Comparison of ENCODE assay signal across 19 cellular contexts in genomic region chr5:56513141-56513540, GRCh38.
"Had no signal": no experiment of that assay in that cellular context is flagged by ENCODE, and none has a peak within 500 bp of the region (broad histone marks: within the 10 kb centered on the region; RNA-seq: fewer than 3 reads in every experiment).

No MANE protein-coding gene starts in this region.

- ATAC-seq: activated CD8-positive, alpha-beta T cell treated with anti-CD3 and anti-CD28 coated beads for 36 hours; PC-3 had no signal

- H3K36me3 ChIP-seq: brain microvascular endothelial cell, MG63 had no signal

- DNase-seq: activated CD4-positive, alpha-beta T cell treated with anti-CD3 and anti-CD28 coated beads for 4 hours; activated CD8-positive, alpha-beta memory T cell treated with anti-CD3 and anti-CD28 coated beads, Interleukin-2, amount 50 U/mL, for 4 hours; activated CD8-positive, alpha-beta T cell treated with anti-CD3 and anti-CD28 coated beads for 36 hours; activated gamma-delta T cell treated with Interleukin-2 at 50 U/mL for 16 hours; activated T-cell treated with anti-CD3 and anti-CD28 coated beads, Interleukin-2, amount 50 U/mL, for 72 hours; brain microvascular endothelial cell; MG63; MV-4-11; NCI-H1105; NCI-H1436; NCI-H1694 treated with DMSO at 0.1 percent for 48 hours; NCI-H2029 treated with DMSO at 0.1 percent for 48 hours; NCI-H510A treated with DMSO at 0.1 percent for 48 hours; NCI-H69; PC-3; SHP77 treated with DMSO at 0.1 percent for 48 hours had no signal

- H3K4me3 Mint-ChIP-seq: activated CD8-positive, alpha-beta T cell treated with anti-CD3 and anti-CD28 coated beads for 36 hours; activated naive CD4-positive, alpha-beta T cell treated with anti-CD3 and anti-CD28 coated beads, Interleukin-2, amount 50 U/mL, for 24 hours; activated T-cell treated with anti-CD3 and anti-CD28 coated beads, Interleukin-2, amount 50 U/mL, for 72 hours; T-helper 1 cell treated with Interleukin-12 subunit alpha and Interleukin-12 subunit beta and Interleukin-4 antibody, amounts not matched to agents 30 μg/mL and 1 μg/mL, for 36 hours had no signal

- H3K27me3 Mint-ChIP-seq: activated CD8-positive, alpha-beta T cell treated with anti-CD3 and anti-CD28 coated beads for 36 hours; activated naive CD4-positive, alpha-beta T cell treated with anti-CD3 and anti-CD28 coated beads, Interleukin-2, amount 50 U/mL, for 24 hours had no signal

- H3K27me3 ChIP-seq: brain microvascular endothelial cell, MG63 had no signal

- H3K9me3 ChIP-seq: MG63 had no signal

- H3K27ac ChIP-seq: brain microvascular endothelial cell had no signal

- H3K36me3 Mint-ChIP-seq: activated naive CD4-positive, alpha-beta T cell treated with anti-CD3 and anti-CD28 coated beads, Interleukin-2, amount 50 U/mL, for 24 hours had no signal

- H3K4me3 ChIP-seq: MG63 had no signal

- H3K9me3 Mint-ChIP-seq: activated CD8-positive, alpha-beta T cell treated with anti-CD3 and anti-CD28 coated beads for 36 hours; activated naive CD4-positive, alpha-beta T cell treated with anti-CD3 and anti-CD28 coated beads, Interleukin-2, amount 50 U/mL, for 24 hours; activated T-cell treated with anti-CD3 and anti-CD28 coated beads, Interleukin-2, amount 50 U/mL, for 72 hours; activated T-helper 2 cell treated with anti-CD3 and anti-CD28 coated beads, Interferon-gamma antibody, Interleukin-2, Interleukin-4, amounts not matched to agents 10 μg/mL and 5 μg/mL and 100 μg/mL, durations not matched to agents 14 hours and 24 hours and 36 hours; T-helper 1 cell treated with Interleukin-12 subunit alpha and Interleukin-12 subunit beta and Interleukin-4 antibody, amounts not matched to agents 30 μg/mL and 1 μg/mL, for 36 hours had no signal

- H3K27ac Mint-ChIP-seq: activated CD8-positive, alpha-beta T cell treated with anti-CD3 and anti-CD28 coated beads for 36 hours; activated naive CD4-positive, alpha-beta T cell treated with anti-CD3 and anti-CD28 coated beads, Interleukin-2, amount 50 U/mL, for 24 hours; activated T-cell treated with anti-CD3 and anti-CD28 coated beads, Interleukin-2, amount 50 U/mL, for 72 hours; activated T-helper 2 cell treated with anti-CD3 and anti-CD28 coated beads, Interferon-gamma antibody, Interleukin-2, Interleukin-4, amounts not matched to agents 10 μg/mL and 5 μg/mL and 100 μg/mL, durations not matched to agents 14 hours and 24 hours and 36 hours; T-helper 1 cell treated with Interleukin-12 subunit alpha and Interleukin-12 subunit beta and Interleukin-4 antibody, amounts not matched to agents 30 μg/mL and 1 μg/mL, for 36 hours had no signal
